ENCODE assay signal across 11 cellular contexts in the genomic region with DNA sequence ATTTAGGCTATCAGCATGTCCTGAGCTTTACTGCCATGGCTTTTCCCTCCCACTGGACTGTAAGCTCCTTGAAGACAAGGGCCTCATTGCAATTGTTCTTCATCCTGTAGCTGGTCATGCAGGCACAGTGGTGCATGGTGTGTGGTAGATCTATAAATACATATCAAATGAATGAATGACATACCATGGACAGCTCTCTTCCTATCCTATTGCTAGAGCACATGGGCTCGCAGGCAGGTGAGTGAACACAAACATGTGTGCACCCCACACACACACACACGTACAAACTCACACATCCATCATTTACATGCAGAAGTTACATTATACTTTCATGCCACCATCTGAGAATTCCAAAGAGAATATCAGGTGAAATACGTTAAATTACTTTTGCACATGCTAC.
DNase-seq lines count a peak whose midpoint lies in the region; ATAC-seq and TF ChIP-seq lines count a peak whose summit lies in the region.
"Had no signal": no experiment of that assay in that cellular context is flagged by ENCODE, and none has a peak within 500 bp of the region (broad histone marks: within the 10 kb centered on the region; RNA-seq: fewer than 3 reads in every experiment).

No MANE protein-coding gene starts in this region.

- peaks cover 23 to 29% of the 10 kb centered on the region in 2 donors for H3K4me1 Mint-ChIP-seq in effector memory CD8-positive, alpha-beta T cell (ENCODE audit: low read depth in 2 of 2)

- peak overlapping the region in 1 of 2 experiments; percentile 28; a peak in 2 of 4 replicates for H3K4me3 ChIP-seq in DND-41 (ENCODE audit: low read depth in 1 of 2, low read length in 2 of 2)
- no peak overlapping the region for H3K4me3 ChIP-seq in left lung

- no peaks in the 10 kb centered on the region for H3K9me3 ChIP-seq in DND-41 (ENCODE audit: insufficient read depth, low read length, severe bottlenecking)
- no peaks in the 10 kb centered on the region for H3K9me3 ChIP-seq in left lung
- H3K9me3 ChIP-seq: neutrophil had no signal

- intact Hi-C loops in left colon (cut with DNase I, micrococcal nuclease) (no loop called here), left lung (cut with DNase I) (no loop called here)

- peak overlapping the region; percentile 70 for H3K27ac ChIP-seq in DND-41 (ENCODE audit: low read length)
- peak overlapping the region in 1 of 2 donors; percentile 24 for H3K27ac ChIP-seq in left lung
- H3K27ac ChIP-seq: C4-2B, neutrophil had no signal

- H3K4me3 Mint-ChIP-seq in effector memory CD8-positive, alpha-beta T cell: peak overlapping the region; percentile 4 to 15

- H4K20me1 ChIP-seq in DND-41 (ENCODE audit: insufficient read depth, low read length): no peaks in the 10 kb centered on the region

- no peaks in the 10 kb centered on the region for H3K9me3 Mint-ChIP-seq in effector memory CD8-positive, alpha-beta T cell

- H3K79me2 ChIP-seq in DND-41 (ENCODE audit: insufficient read depth, low read length): no peaks in the 10 kb centered on the region

- peak overlapping the region; percentile 36 for H3K9ac ChIP-seq in DND-41 (ENCODE audit: low read depth, low read length)

- no peak overlapping the region for H3K27ac Mint-ChIP-seq in effector memory CD8-positive, alpha-beta T cell

- H2AFZ ChIP-seq in DND-41 (ENCODE audit: low read depth, low read length): peak overlapping the region; percentile 53; the same call in 1 of the 2 replicates

- H3K27me3 Mint-ChIP-seq in effector memory CD8-positive, alpha-beta T cell: no peaks in the 10 kb centered on the region

- peak overlapping the region; percentile 51 for H3K4me2 ChIP-seq in DND-41 (ENCODE audit: insufficient read depth, low read length)

- DNase-seq in A172 (ENCODE audit: low spot score) (peak; percentile 40), DND-41 (peak; percentile 22), left colon (no peak), left lung (no peak)
- no peak for DNase-seq in effector memory CD8-positive, alpha-beta T cell
- DNase-seq: kidney had no signal

- no peak for TF ChIP-seq CTCF in DND-41 (IDR thresholded peaks at IDR 0.05; ENCODE audit: borderline replicate concordance, extremely low read depth, low read length, poor library complexity, severe bottlenecking)
- no peak for TF ChIP-seq CTCF in left lung (IDR thresholded peaks at IDR 0.05)

- no peaks in the 10 kb centered on the region for H3K36me3 Mint-ChIP-seq in effector memory CD8-positive, alpha-beta T cell (ENCODE audit: insufficient read depth)

- ATAC-seq in DND-41 (ENCODE audit: insufficient read depth, low read depth) (peak; percentile 47; the same call in 2 of the 3 replicates), left colon (no peak), HG03039 (IDR thresholded peaks at IDR 0.05; ENCODE audit: unreplicated experiment) (no peak), left lung (no peak), HG03280 (IDR thresholded peaks at IDR 0.05; ENCODE audit: unreplicated experiment) (no peak)
- no peak for ATAC-seq in effector memory CD8-positive, alpha-beta T cell (replicated peaks)

- H3K4me1 ChIP-seq in DND-41 (ENCODE audit: insufficient read depth, low read length): peaks cover 42% of the 10 kb centered on the region
- peaks cover 0 to 10% of the 10 kb centered on the region in 2 donors for H3K4me1 ChIP-seq in left lung

- no peaks in the 10 kb centered on the region for H3K27me3 ChIP-seq in DND-41 (ENCODE audit: insufficient read depth, low read length, poor library complexity)
- H3K27me3 ChIP-seq in left lung: no peaks in the 10 kb centered on the region
- H3K27me3 ChIP-seq: neutrophil had no signal

- H3K36me3 ChIP-seq in DND-41 (ENCODE audit: insufficient read depth, low read length) (no peaks in the 10 kb centered on the region), left lung (no peaks in the 10 kb centered on the region)
- H3K36me3 ChIP-seq: neutrophil had no signal

TF ChIP-seq in PFSK-1, 5 proteins besides CTCF, POLR2A, EP300 and RAD21:
- TF ChIP-seq, protein P1, sequence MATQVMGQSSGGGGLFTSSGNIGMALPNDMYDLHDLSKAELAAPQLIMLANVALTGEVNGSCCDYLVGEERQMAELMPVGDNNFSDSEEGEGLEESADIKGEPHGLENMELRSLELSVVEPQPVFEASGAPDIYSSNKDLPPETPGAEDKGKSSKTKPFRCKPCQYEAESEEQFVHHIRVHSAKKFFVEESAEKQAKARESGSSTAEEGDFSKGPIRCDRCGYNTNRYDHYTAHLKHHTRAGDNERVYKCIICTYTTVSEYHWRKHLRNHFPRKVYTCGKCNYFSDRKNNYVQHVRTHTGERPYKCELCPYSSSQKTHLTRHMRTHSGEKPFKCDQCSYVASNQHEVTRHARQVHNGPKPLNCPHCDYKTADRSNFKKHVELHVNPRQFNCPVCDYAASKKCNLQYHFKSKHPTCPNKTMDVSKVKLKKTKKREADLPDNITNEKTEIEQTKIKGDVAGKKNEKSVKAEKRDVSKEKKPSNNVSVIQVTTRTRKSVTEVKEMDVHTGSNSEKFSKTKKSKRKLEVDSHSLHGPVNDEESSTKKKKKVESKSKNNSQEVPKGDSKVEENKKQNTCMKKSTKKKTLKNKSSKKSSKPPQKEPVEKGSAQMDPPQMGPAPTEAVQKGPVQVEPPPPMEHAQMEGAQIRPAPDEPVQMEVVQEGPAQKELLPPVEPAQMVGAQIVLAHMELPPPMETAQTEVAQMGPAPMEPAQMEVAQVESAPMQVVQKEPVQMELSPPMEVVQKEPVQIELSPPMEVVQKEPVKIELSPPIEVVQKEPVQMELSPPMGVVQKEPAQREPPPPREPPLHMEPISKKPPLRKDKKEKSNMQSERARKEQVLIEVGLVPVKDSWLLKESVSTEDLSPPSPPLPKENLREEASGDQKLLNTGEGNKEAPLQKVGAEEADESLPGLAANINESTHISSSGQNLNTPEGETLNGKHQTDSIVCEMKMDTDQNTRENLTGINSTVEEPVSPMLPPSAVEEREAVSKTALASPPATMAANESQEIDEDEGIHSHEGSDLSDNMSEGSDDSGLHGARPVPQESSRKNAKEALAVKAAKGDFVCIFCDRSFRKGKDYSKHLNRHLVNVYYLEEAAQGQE (IDR thresholded peaks at IDR 0.05; ENCODE audit: insufficient read depth in 1 of 2, low read depth in 2 of 2, low read length in 2 of 2): peak; percentile 82 to 91
- TF ChIP-seq SIN3A (IDR thresholded peaks at IDR 0.05; ENCODE audit: borderline replicate concordance, insufficient read depth, low read length): no peak
TF ChIP-seq in PFSK-1: peak in this region for 1.

Comparison
In these comparisons a context has a peak if more than half of its experiments do, and no peak if none do; other contexts are left out.
1. DNase-seq: peak in A172 (single experiment) and DND-41 (single experiment); none in effector memory CD8-positive, alpha-beta T cell (0 of 3), left colon (0 of 2) and left lung (0 of 2).